Comparison of ENCODE assay signal across 14 cellular contexts in the genomic region with DNA sequence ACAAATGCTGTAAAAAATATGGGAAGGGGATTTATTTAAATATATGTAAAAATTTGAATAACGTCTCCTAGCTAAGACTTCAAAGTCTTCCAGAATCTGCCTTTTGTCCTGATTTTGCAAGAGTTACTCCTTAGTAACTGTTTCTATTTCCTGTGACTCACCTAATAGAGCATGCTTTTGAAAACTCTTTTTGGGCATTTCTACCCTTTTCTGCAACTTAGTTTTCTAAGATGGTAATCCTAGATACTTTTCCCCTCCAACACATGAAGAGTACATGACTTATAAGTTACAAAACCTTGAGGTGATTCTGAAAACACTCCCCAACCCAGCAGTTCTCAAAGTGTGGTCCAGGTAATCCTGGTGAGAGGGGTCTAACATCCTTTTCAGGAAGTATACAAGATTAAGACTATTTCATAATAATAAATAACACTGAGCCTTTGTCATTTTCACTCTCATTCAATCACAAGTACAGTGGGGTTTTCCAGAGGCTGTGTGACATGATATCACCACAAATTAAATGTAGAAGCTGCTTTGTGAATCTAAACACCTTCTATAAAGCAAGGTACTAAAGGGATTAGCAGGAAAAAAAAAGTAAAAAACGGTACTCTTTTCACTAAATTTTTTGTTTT. TPM values are rescaled to one million over a fixed set of nuclear protein-coding genes. Genes with fewer than 3 reads are reported as not detected.
DNase-seq lines count a peak whose midpoint lies in the region; ATAC-seq and TF ChIP-seq lines count a peak whose summit lies in the region.
"Had no signal": no experiment of that assay in that cellular context is flagged by ENCODE, and none has a peak within 500 bp of the region (broad histone marks: within the 10 kb centered on the region; RNA-seq: fewer than 3 reads in every experiment).

No MANE protein-coding gene starts in this region.

- H3K27me3 ChIP-seq in RWPE2 (ENCODE audit: insufficient read depth, poor library complexity, severe bottlenecking), result no peaks in the 10 kb centered on the region
- H3K27me3 ChIP-seq in skeletal muscle satellite cell (ENCODE audit: control insufficient read depth, insufficient read depth, low read length), result no peaks in the 10 kb centered on the region

- no peak overlapping the region for H3K4me3 ChIP-seq in RWPE2 (ENCODE audit: severe bottlenecking)
- no peak overlapping the region for H3K4me3 ChIP-seq in epithelial cell of esophagus (ENCODE audit: low read length)
- H3K4me3 ChIP-seq in skeletal muscle satellite cell (ENCODE audit: low read length), result peak overlapping the region; percentile 4
- H3K4me3 ChIP-seq: lower lobe of right lung, skin epidermis had no signal

- CTCF ChIA-PET in activated naive CD4-positive, alpha-beta T cell treated with anti-CD3 and anti-CD28 coated beads for 36 hours (lab: Charles Lee), result interaction anchor here (1.0 to 1.4 kb wide), 2 partner anchors 7 to 9 kb away, joined by 3 to 8 read pairs; no protein-coding TSS in a partner anchor
- CTCF ChIA-PET in activated naive CD4-positive, alpha-beta T cell treated with anti-CD3 and anti-CD28 coated beads, Interleukin-2, amount 10 ng/mL, durations not matched to agents 7 days and 5 days (lab: Charles Lee), result no interaction called here

- peak overlapping the region; percentile 85 for H3K27ac ChIP-seq in RWPE2 (ENCODE audit: poor library complexity, severe bottlenecking)
- H3K27ac ChIP-seq: lower lobe of right lung had no signal

- peaks cover 20% of the 10 kb centered on the region for H3K36me3 Mint-ChIP-seq in activated naive CD4-positive, alpha-beta T cell treated with anti-CD3 and anti-CD28 coated beads for 36 hours (ENCODE audit: low read depth)
- peaks cover 33% of the 10 kb centered on the region for H3K36me3 Mint-ChIP-seq in activated naive CD4-positive, alpha-beta T cell treated with anti-CD3 and anti-CD28 coated beads, Interleukin-2, amount 10 ng/mL, durations not matched to agents 7 days and 5 days

- H3K9me3 ChIP-seq in RWPE2 (ENCODE audit: severe bottlenecking), result no peaks in the 10 kb centered on the region
- H3K9me3 ChIP-seq in skeletal muscle satellite cell (replicated peaks; ENCODE audit: low read length), result no peaks in the 10 kb centered on the region
- H3K9me3 ChIP-seq: lower lobe of right lung had no signal

- peak overlapping the region; percentile 52 for H3K9ac ChIP-seq in skeletal muscle satellite cell (ENCODE audit: low read depth, low read length)

- H3K4me1 ChIP-seq in RWPE2 (ENCODE audit: insufficient read depth, poor library complexity, severe bottlenecking), result peaks cover 45% of the 10 kb centered on the region
- H3K4me1 ChIP-seq in skeletal muscle satellite cell (ENCODE audit: control insufficient read depth, insufficient read depth, low read length), result peaks cover 41% of the 10 kb centered on the region
- H3K4me1 ChIP-seq: lower lobe of right lung had no signal

- peak overlapping the region; percentile 65 for H3K4me2 ChIP-seq in skeletal muscle satellite cell (ENCODE audit: low read length)

- H3K4me1 Mint-ChIP-seq in activated naive CD4-positive, alpha-beta T cell treated with anti-CD3 and anti-CD28 coated beads for 36 hours (ENCODE audit: low read depth), result peaks cover 40% of the 10 kb centered on the region
- peaks cover 5% of the 10 kb centered on the region for H3K4me1 Mint-ChIP-seq in activated naive CD4-positive, alpha-beta T cell treated with anti-CD3 and anti-CD28 coated beads, Interleukin-2, amount 10 ng/mL, durations not matched to agents 7 days and 5 days

- TF ChIP-seq CTCF in RWPE2 (IDR thresholded peaks at IDR 0.05; ENCODE audit: poor library complexity, severe bottlenecking) (no peak), epithelial cell of esophagus (IDR thresholded peaks at IDR 0.05; ENCODE audit: insufficient read depth, low read depth, low read length, missing control alignments) (no peak)

- no peak for DNase-seq in activated naive CD4-positive, alpha-beta T cell treated with anti-CD3 and anti-CD28 coated beads for 36 hours
- no peak for DNase-seq in activated naive CD4-positive, alpha-beta T cell treated with anti-CD3 and anti-CD28 coated beads, Interleukin-2, amount 10 ng/mL, durations not matched to agents 7 days and 5 days
- no peak for DNase-seq in RWPE2 (ENCODE audit: low spot score)
- DNase-seq in epithelial cell of esophagus (ENCODE audit: low read depth), result peak; percentile 27
- no peak for DNase-seq in NCI-H1105 (lab: John Stamatoyannopoulos, UW)
- DNase-seq in kidney glomerular epithelial cell (lab: John Stamatoyannopoulos, UW), result no peak
- DNase-seq: activated CD8-positive, alpha-beta memory T cell treated with anti-CD3 and anti-CD28 coated beads, Interleukin-2, amount 10 ng/mL, durations not matched to agents 7 days and 5 days; CD4-positive, CD25-positive, alpha-beta regulatory T cell; effector memory CD8-positive, alpha-beta T cell; lower lobe of right lung; NCI-H2107 had no signal

- ATAC-seq in RWPE2 (ENCODE audit: low read depth) (peak; percentile 88), GM21390 (IDR thresholded peaks at IDR 0.05; ENCODE audit: unreplicated experiment) (no peak)
- ATAC-seq: activated CD8-positive, alpha-beta memory T cell treated with anti-CD3 and anti-CD28 coated beads, Interleukin-2, amount 10 ng/mL, durations not matched to agents 7 days and 5 days; effector memory CD8-positive, alpha-beta T cell; lower lobe of right lung had no signal

- peak overlapping the region; percentile 76 for H3K27ac Mint-ChIP-seq in activated naive CD4-positive, alpha-beta T cell treated with anti-CD3 and anti-CD28 coated beads for 36 hours
- H3K27ac Mint-ChIP-seq in activated naive CD4-positive, alpha-beta T cell treated with anti-CD3 and anti-CD28 coated beads, Interleukin-2, amount 10 ng/mL, durations not matched to agents 7 days and 5 days, result no peak overlapping the region
- H3K27ac Mint-ChIP-seq: activated CD8-positive, alpha-beta memory T cell treated with anti-CD3 and anti-CD28 coated beads, Interleukin-2, amount 10 ng/mL, durations not matched to agents 7 days and 5 days had no signal

- no peaks in the 10 kb centered on the region for H3K27me3 Mint-ChIP-seq in activated naive CD4-positive, alpha-beta T cell treated with anti-CD3 and anti-CD28 coated beads for 36 hours (ENCODE audit: low read depth)
- no peaks in the 10 kb centered on the region for H3K27me3 Mint-ChIP-seq in activated naive CD4-positive, alpha-beta T cell treated with anti-CD3 and anti-CD28 coated beads, Interleukin-2, amount 10 ng/mL, durations not matched to agents 7 days and 5 days
- H3K27me3 Mint-ChIP-seq: activated CD8-positive, alpha-beta memory T cell treated with anti-CD3 and anti-CD28 coated beads, Interleukin-2, amount 10 ng/mL, durations not matched to agents 7 days and 5 days; CD4-positive, CD25-positive, alpha-beta regulatory T cell; effector memory CD8-positive, alpha-beta T cell had no signal

- H3K36me3 ChIP-seq in RWPE2 (ENCODE audit: low read depth) (peaks cover 93% of the 10 kb centered on the region), skeletal muscle satellite cell (ENCODE audit: insufficient read depth, low read length) (peaks cover 11% of the 10 kb centered on the region)

- intact Hi-C loops in activated naive CD4-positive, alpha-beta T cell treated with anti-CD3 and anti-CD28 coated beads for 36 hours (cut with micrococcal nuclease), result loop anchor here (2.0 kb wide), 1 partner anchor 55 kb away; no protein-coding TSS in a partner anchor

- no peak overlapping the region for H3K4me3 Mint-ChIP-seq in activated naive CD4-positive, alpha-beta T cell treated with anti-CD3 and anti-CD28 coated beads for 36 hours
- no peak overlapping the region for H3K4me3 Mint-ChIP-seq in activated naive CD4-positive, alpha-beta T cell treated with anti-CD3 and anti-CD28 coated beads, Interleukin-2, amount 10 ng/mL, durations not matched to agents 7 days and 5 days
- H3K4me3 Mint-ChIP-seq: activated CD8-positive, alpha-beta memory T cell treated with anti-CD3 and anti-CD28 coated beads, Interleukin-2, amount 10 ng/mL, durations not matched to agents 7 days and 5 days; CD4-positive, CD25-positive, alpha-beta regulatory T cell; effector memory CD8-positive, alpha-beta T cell had no signal

- no peaks in the 10 kb centered on the region for H3K9me3 Mint-ChIP-seq in activated naive CD4-positive, alpha-beta T cell treated with anti-CD3 and anti-CD28 coated beads for 36 hours
- no peaks in the 10 kb centered on the region for H3K9me3 Mint-ChIP-seq in activated naive CD4-positive, alpha-beta T cell treated with anti-CD3 and anti-CD28 coated beads, Interleukin-2, amount 10 ng/mL, durations not matched to agents 7 days and 5 days
- H3K9me3 Mint-ChIP-seq: CD4-positive, CD25-positive, alpha-beta regulatory T cell; effector memory CD8-positive, alpha-beta T cell had no signal

RNA-seq across cellular contexts. Expression of gene PPP4R3B, which starts 31.9 kb away (rescaled TPM):
- total RNA-seq in activated naive CD4-positive, alpha-beta T cell treated with anti-CD3 and anti-CD28 coated beads for 36 hours, result 10 to 100 TPM; 55.4 to 57.2 TPM
- 34.1 and 38.0 TPM in 2 replicates for total RNA-seq in skeletal muscle satellite cell (2012; rRNA removed)
